In the genomic region with DNA sequence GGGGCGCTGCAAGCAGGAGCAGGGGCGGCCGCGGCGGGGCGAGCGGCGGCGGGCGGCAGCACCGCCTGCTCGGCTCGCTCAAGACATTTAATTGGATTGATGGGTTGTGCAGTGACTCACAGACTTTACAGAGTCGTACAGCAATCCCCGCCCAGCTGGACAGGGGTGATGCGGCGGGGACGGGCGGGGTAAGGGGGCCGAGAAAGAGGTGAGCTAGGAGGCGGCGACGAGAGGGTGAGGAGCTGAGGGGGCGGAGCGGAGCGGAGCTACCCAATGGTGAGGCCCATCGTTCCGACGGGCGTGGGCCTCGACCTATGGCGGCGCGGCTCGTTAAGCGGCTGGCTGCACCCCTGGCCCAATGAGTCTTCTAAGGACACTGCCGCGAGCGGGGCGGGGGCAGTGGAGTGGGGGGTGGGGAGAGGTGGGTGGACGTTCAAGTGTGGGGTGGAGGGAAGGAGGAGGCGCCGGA, we compare ENCODE assay signal across 8 cellular contexts.
DNase-seq lines count a peak whose midpoint lies in the region; ATAC-seq and TF ChIP-seq lines count a peak whose summit lies in the region.

No MANE protein-coding gene starts in this region.

- H3K36me3 ChIP-seq in A673 (ENCODE audit: insufficient read depth, low read length, poor library complexity, severe bottlenecking): no peaks in the 10 kb centered on the region

- BruUV-seq in A673 (replicated peaks; lab: Mats Ljungman, UMichigan): no TSS peak

- ATAC-seq in GM18868 (IDR thresholded peaks at IDR 0.05; ENCODE audit: unreplicated experiment): peak; percentile 85
- peak; percentile 89 for ATAC-seq in HG03135 (IDR thresholded peaks at IDR 0.05; ENCODE audit: unreplicated experiment)
- peak; percentile 94 for ATAC-seq in WTC11

- no peaks in the 10 kb centered on the region for H3K9me3 ChIP-seq in A673 (ENCODE audit: low read depth, low read length, poor library complexity, severe bottlenecking)

- H3K27ac Mint-ChIP-seq in WTC11: peak overlapping the region; percentile 97

- 0 out of 2 replicates have a peak, but pooled peaks cover under 1% of the 10 kb centered on the region for H3K36me3 Mint-ChIP-seq in WTC11

- peaks cover 23% of the 10 kb centered on the region for H3K27me3 Mint-ChIP-seq in WTC11 (ENCODE audit: low read depth)

- H3K9me3 Mint-ChIP-seq in WTC11: peaks cover 6% of the 10 kb centered on the region

- peak overlapping the region; percentile 96 for H3K4me3 Mint-ChIP-seq in WTC11

- peak overlapping the region; percentile 91 for H3K27ac ChIP-seq in A673 (ENCODE audit: low read depth, low read length, poor library complexity, severe bottlenecking)

- POLR2A ChIA-PET in A673 (lab: Charles Lee; ENCODE audit: low non-redundant PET) (interaction anchor here (0.6 to 0.7 kb wide), 2 partner anchors 9 to 106 kb away, joined by 3 read pairs; no protein-coding TSS in a partner anchor), WTC11 (lab: Charles Lee) (interaction anchor here (0.6 to 2.9 kb wide), 11 partner anchors 9 to 227 kb away, joined by 3 to 26 read pairs (median 4); a partner anchor contains a TSS)

- peak overlapping the region; percentile 78 for H3K4me3 ChIP-seq in A673 (ENCODE audit: low read depth, low read length, poor library complexity, severe bottlenecking)

- H3K27me3 ChIP-seq in A673 (replicated peaks; ENCODE audit: insufficient read depth, low read depth, low read length, poor library complexity): no peaks in the 10 kb centered on the region

- intact Hi-C loops in A673 (cut with micrococcal nuclease; ENCODE audit: unreplicated experiment): loop anchor here (2.0 kb wide), 1 partner anchor 98 kb away; a partner anchor contains a TSS

- TF ChIP-seq CTCF in A673 (conservative IDR thresholded peaks at IDR 0.05; ENCODE audit: low read depth, low read length) (no peak), WTC11 (IDR thresholded peaks at IDR 0.05) (no peak)

- DNase-seq in A673 (ENCODE audit: low spot score): peak; percentile 100
- DNase-seq in NCI-H2227 (lab: John Stamatoyannopoulos, UW; ENCODE audit: unreplicated experiment): peak; percentile 100
- DNase-seq in WTC11 (ENCODE audit: low spot score): peak; percentile 97
- DNase-seq in central memory CD4-positive, alpha-beta T cell: peak; percentile 96
- peak; percentile 100 for DNase-seq in kidney tubule cell (ENCODE audit: low spot score)
- DNase-seq in stimulated activated CD4-positive, alpha-beta T cell treated with anti-CD3 and anti-CD28 coated beads, Interleukin-1b, Interleukin-23, amount 100 ng/mL, for 24 hours (ENCODE audit: low read depth in 4 of 4, low spot score in 1 of 4): peak; percentile 90 to 98 (median 92)

- peaks cover 15% of the 10 kb centered on the region for H3K4me1 Mint-ChIP-seq in WTC11

- CTCF ChIA-PET in A673 (lab: Charles Lee) (interaction anchor here (0.6 to 1.0 kb wide), 3 partner anchors 96 to 114 kb away, joined by 3 to 5 read pairs (median 4); no protein-coding TSS in a partner anchor), WTC11 (lab: Charles Lee) (interaction anchor here (0.6 to 3.5 kb wide), 24 partner anchors 9 to 420 kb away, joined by 3 to 39 read pairs (median 4); a partner anchor contains a TSS)

- H3K4me1 ChIP-seq in A673 (ENCODE audit: insufficient read depth, low read length, poor library complexity, severe bottlenecking): peaks cover 16% of the 10 kb centered on the region

TF ChIP-seq in WTC11, 78 proteins besides CTCF, POLR2A, EP300 and RAD21 (continues in another document):
- TF ChIP-seq, protein P1, sequence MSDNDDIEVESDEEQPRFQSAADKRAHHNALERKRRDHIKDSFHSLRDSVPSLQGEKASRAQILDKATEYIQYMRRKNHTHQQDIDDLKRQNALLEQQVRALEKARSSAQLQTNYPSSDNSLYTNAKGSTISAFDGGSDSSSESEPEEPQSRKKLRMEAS (CRISPR knock-in tag; IDR thresholded peaks at IDR 0.05): no peak
- TF ChIP-seq ZNF232 (CRISPR knock-in tag; IDR thresholded peaks at IDR 0.05) (0 out of 2 replicates have a peak, but pooled peaks have one; percentile 22), NFE2L1 (CRISPR knock-in tag; IDR thresholded peaks at IDR 0.05) (no peak), TEAD1 (CRISPR knock-in tag; IDR thresholded peaks at IDR 0.05) (no peak), SMAD3 (CRISPR knock-in tag; IDR thresholded peaks at IDR 0.05; ENCODE audit: borderline replicate concordance) (0 out of 2 replicates have a peak, but pooled peaks have one; percentile 45), GRHL2 (CRISPR knock-in tag; IDR thresholded peaks at IDR 0.05; ENCODE audit: insufficient replicate concordance, severe bottlenecking) (no peak), ESRRA (CRISPR knock-in tag; IDR thresholded peaks at IDR 0.05; ENCODE audit: borderline replicate concordance) (no peak), FOXK1 (CRISPR knock-in tag; IDR thresholded peaks at IDR 0.05) (peak; percentile 21; the same call in 1 of the 2 replicates), ETV6 (CRISPR knock-in tag; IDR thresholded peaks at IDR 0.05) (0 out of 2 replicates have a peak, but pooled peaks have one; percentile 12), ZBTB21 (CRISPR knock-in tag; IDR thresholded peaks at IDR 0.05; ENCODE audit: borderline replicate concordance) (no peak), CREM (CRISPR knock-in tag; IDR thresholded peaks at IDR 0.05) (no peak)
- TF ChIP-seq, protein P2, sequence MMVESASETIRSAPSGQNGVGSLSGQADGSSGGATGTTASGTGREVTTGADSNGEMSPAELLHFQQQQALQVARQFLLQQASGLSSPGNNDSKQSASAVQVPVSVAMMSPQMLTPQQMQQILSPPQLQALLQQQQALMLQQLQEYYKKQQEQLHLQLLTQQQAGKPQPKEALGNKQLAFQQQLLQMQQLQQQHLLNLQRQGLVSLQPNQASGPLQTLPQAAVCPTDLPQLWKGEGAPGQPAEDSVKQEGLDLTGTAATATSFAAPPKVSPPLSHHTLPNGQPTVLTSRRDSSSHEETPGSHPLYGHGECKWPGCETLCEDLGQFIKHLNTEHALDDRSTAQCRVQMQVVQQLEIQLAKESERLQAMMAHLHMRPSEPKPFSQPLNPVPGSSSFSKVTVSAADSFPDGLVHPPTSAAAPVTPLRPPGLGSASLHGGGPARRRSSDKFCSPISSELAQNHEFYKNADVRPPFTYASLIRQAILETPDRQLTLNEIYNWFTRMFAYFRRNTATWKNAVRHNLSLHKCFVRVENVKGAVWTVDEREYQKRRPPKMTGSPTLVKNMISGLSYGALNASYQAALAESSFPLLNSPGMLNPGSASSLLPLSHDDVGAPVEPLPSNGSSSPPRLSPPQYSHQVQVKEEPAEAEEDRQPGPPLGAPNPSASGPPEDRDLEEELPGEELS (CRISPR knock-in tag; IDR thresholded peaks at IDR 0.05): 0 out of 2 replicates have a peak, but pooled peaks have one; percentile 52
- TF ChIP-seq, protein P3, sequence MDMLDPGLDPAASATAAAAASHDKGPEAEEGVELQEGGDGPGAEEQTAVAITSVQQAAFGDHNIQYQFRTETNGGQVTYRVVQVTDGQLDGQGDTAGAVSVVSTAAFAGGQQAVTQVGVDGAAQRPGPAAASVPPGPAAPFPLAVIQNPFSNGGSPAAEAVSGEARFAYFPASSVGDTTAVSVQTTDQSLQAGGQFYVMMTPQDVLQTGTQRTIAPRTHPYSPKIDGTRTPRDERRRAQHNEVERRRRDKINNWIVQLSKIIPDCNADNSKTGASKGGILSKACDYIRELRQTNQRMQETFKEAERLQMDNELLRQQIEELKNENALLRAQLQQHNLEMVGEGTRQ (CRISPR knock-in tag; IDR thresholded peaks at IDR 0.05): no peak
- TF ChIP-seq, protein P4, sequence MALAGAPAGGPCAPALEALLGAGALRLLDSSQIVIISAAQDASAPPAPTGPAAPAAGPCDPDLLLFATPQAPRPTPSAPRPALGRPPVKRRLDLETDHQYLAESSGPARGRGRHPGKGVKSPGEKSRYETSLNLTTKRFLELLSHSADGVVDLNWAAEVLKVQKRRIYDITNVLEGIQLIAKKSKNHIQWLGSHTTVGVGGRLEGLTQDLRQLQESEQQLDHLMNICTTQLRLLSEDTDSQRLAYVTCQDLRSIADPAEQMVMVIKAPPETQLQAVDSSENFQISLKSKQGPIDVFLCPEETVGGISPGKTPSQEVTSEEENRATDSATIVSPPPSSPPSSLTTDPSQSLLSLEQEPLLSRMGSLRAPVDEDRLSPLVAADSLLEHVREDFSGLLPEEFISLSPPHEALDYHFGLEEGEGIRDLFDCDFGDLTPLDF (CRISPR knock-in tag; IDR thresholded peaks at IDR 0.05): no peak
- TF ChIP-seq, protein P5, sequence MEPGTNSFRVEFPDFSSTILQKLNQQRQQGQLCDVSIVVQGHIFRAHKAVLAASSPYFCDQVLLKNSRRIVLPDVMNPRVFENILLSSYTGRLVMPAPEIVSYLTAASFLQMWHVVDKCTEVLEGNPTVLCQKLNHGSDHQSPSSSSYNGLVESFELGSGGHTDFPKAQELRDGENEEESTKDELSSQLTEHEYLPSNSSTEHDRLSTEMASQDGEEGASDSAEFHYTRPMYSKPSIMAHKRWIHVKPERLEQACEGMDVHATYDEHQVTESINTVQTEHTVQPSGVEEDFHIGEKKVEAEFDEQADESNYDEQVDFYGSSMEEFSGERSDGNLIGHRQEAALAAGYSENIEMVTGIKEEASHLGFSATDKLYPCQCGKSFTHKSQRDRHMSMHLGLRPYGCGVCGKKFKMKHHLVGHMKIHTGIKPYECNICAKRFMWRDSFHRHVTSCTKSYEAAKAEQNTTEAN (CRISPR knock-in tag; IDR thresholded peaks at IDR 0.05): no peak
- TF ChIP-seq, protein P6, sequence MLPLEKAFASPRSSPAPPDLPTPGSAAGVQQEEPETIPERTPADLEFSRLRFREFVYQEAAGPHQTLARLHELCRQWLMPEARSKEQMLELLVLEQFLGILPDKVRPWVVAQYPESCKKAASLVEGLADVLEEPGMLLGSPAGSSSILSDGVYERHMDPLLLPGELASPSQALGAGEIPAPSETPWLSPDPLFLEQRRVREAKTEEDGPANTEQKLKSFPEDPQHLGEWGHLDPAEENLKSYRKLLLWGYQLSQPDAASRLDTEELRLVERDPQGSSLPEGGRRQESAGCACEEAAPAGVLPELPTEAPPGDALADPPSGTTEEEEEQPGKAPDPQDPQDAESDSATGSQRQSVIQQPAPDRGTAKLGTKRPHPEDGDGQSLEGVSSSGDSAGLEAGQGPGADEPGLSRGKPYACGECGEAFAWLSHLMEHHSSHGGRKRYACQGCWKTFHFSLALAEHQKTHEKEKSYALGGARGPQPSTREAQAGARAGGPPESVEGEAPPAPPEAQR (CRISPR knock-in tag; IDR thresholded peaks at IDR 0.05): no peak
- TF ChIP-seq, protein P7, sequence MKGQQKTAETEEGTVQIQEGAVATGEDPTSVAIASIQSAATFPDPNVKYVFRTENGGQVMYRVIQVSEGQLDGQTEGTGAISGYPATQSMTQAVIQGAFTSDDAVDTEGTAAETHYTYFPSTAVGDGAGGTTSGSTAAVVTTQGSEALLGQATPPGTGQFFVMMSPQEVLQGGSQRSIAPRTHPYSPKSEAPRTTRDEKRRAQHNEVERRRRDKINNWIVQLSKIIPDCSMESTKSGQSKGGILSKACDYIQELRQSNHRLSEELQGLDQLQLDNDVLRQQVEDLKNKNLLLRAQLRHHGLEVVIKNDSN (CRISPR knock-in tag; IDR thresholded peaks at IDR 0.05): no peak

Comparison
In these comparisons a context has a peak if more than half of its experiments do, and no peak if none do; other contexts are left out.
1. Peak in every context shown above with its lines: DNase-seq, ATAC-seq, H3K4me3 ChIP-seq and H3K27ac ChIP-seq.